ENCODE assay signal across 8 cellular contexts in genomic region chr1:47424336-47424982, GRCh38. TPM values are rescaled to one million over a fixed set of nuclear protein-coding genes. Genes with fewer than 3 reads are reported as not detected.
DNase-seq lines count a peak whose midpoint lies in the region; ATAC-seq and TF ChIP-seq lines count a peak whose summit lies in the region.

No MANE protein-coding gene starts in this region.

- no peaks in the 10 kb centered on the region for H3K9me3 ChIP-seq in mammary epithelial cell (replicated peaks; ENCODE audit: insufficient read depth, low read length)

- intact Hi-C loops in mammary epithelial cell (cut with micrococcal nuclease) = loop anchor here (1.0 kb wide), 2 partner anchors 36 to 91 kb away; partner anchors contain the start of gene CMPK1

- H3K9ac ChIP-seq in mammary epithelial cell (ENCODE audit: insufficient read depth, low read length) = no peak overlapping the region

- no peak overlapping the region for H3K4me2 ChIP-seq in mammary epithelial cell (ENCODE audit: insufficient read depth, low read depth, low read length)

- TF ChIP-seq CTCF in GM12875 (IDR thresholded peaks at IDR 0.05; ENCODE audit: borderline replicate concordance, insufficient read depth, low read depth, low read length) (peak; percentile 61), mammary epithelial cell (conservative IDR thresholded peaks at IDR 0.05 in 1 of 2, IDR thresholded peaks at IDR 0.05 in 1 of 2; ENCODE audit: extremely low read depth in 1 of 2, insufficient read depth in 1 of 2, low read depth in 1 of 2, low read length in 2 of 2) (peak; percentile 84 to 94)

- DNase-seq in AG08395 (ENCODE audit: low spot score) (peak; percentile 78), NCI-H345 (lab: John Stamatoyannopoulos, UW) (peak; percentile 73), mammary epithelial cell (peak; percentile 48), midbrain (lab: John Stamatoyannopoulos, UW) (peak; percentile 31)

- H3K4me3 ChIP-seq in GM12875 (ENCODE audit: low read depth, low read length) = no peak overlapping the region
- no peak overlapping the region for H3K4me3 ChIP-seq in mammary epithelial cell (replicated peaks in 1 of 3; ENCODE audit: insufficient read depth in 1 of 3, low read depth in 2 of 3, low read length in 3 of 3)

- CTCF ChIA-PET in mammary epithelial cell (lab: Charles Lee; ENCODE audit: low non-redundant PET) = interaction anchor here (0.6 to 0.8 kb wide), 2 partner anchors 89 to 182 kb away, joined by 3 to 6 read pairs; no protein-coding TSS in a partner anchor

- H3K27me3 ChIP-seq in mammary epithelial cell (ENCODE audit: insufficient read depth, low read length) = no peaks in the 10 kb centered on the region

- no peak overlapping the region for H3K27ac ChIP-seq in mammary epithelial cell (ENCODE audit: insufficient read depth, low read depth, low read length)

- H3K36me3 ChIP-seq in mammary epithelial cell (ENCODE audit: insufficient read depth, low read length) = no peaks in the 10 kb centered on the region

- H3K4me1 ChIP-seq in mammary epithelial cell (ENCODE audit: insufficient read depth, low read length) = no peaks in the 10 kb centered on the region

- no peak for ATAC-seq in HG03196 (IDR thresholded peaks at IDR 0.05; ENCODE audit: unreplicated experiment)
- ATAC-seq in HG03108 (IDR thresholded peaks at IDR 0.05; ENCODE audit: unreplicated experiment) = no peak
- no peak for ATAC-seq in HG02571 (IDR thresholded peaks at IDR 0.05; ENCODE audit: unreplicated experiment)

- in situ Hi-C loops in mammary epithelial cell (cut with MboI; ENCODE audit: low sequenced_read_pairs in 2 of 2) = loop anchor here in 1 of 2 donors (5.0 to 25.0 kb wide), 2 partner anchors 37 to 237 kb away; partner anchors contain the start of gene PDZK1IP1

- H3K79me2 ChIP-seq in mammary epithelial cell (ENCODE audit: insufficient read depth, low read length) = peaks cover 2% of the 10 kb centered on the region

- dilution Hi-C loops in mammary epithelial cell (cut with HindIII; ENCODE audit: low sequenced_read_pairs) = no loop called here

- H4K20me1 ChIP-seq in mammary epithelial cell (ENCODE audit: insufficient read depth, low read length) = no peaks in the 10 kb centered on the region

- no TSS peak for BruUV-seq in mammary epithelial cell (replicated peaks; lab: Mats Ljungman, UMichigan)

- no peak overlapping the region for H2AFZ ChIP-seq in mammary epithelial cell (ENCODE audit: low read depth, low read length)

- 8% methylated on average over 6 of the region's 6 CpGs for WGBS in mammary epithelial cell (ENCODE audit: low coverage, missing lambda C conversion rate)

RNA-seq across cellular contexts. Expression of gene FOXE3, which starts 8.4 kb away (rescaled TPM):
- total RNA-seq in mammary epithelial cell = not detected
- 0.03 TPM for polyA plus RNA-seq in mammary epithelial cell
- not detected for polyA minus RNA-seq in mammary epithelial cell

RNA-seq across cellular contexts. Expression of gene FOXD2, which starts 13.4 kb away (rescaled TPM):
- total RNA-seq in mammary epithelial cell = 1 to 10 TPM in 1 of 2 donors, under 1 TPM in 1; 0.50 to 1.1 TPM
- 0.16 TPM for polyA plus RNA-seq in mammary epithelial cell
- not detected for polyA minus RNA-seq in mammary epithelial cell
